17 cellular contexts compared by ENCODE assay signal in genomic region chr16:81543571-81543970, GRCh38.
A peak's percentile ranks its signal among the peaks of the same experiment; 100 is the strongest.
DNase-seq lines count a peak whose midpoint lies in the region; TF ChIP-seq lines count a peak whose summit lies in the region.
"Had no signal": no experiment of that assay in that cellular context is flagged by ENCODE, and none has a peak within 500 bp of the region (broad histone marks: within the 10 kb centered on the region; RNA-seq: fewer than 3 reads in every experiment).

No MANE protein-coding gene starts in this region.

- TF ChIP-seq CTCF in fibroblast of the aortic adventitia (IDR thresholded peaks at IDR 0.05; ENCODE audit: insufficient read depth, low read length), result no peak
- no peak for TF ChIP-seq CTCF in osteocyte (IDR thresholded peaks at IDR 0.05)

- no peak overlapping the region for H3K4me3 ChIP-seq in CD4-positive, alpha-beta memory T cell (ENCODE audit: low read length in 2 of 2)
- H3K4me3 ChIP-seq in fibroblast of the aortic adventitia (ENCODE audit: low read depth, low read length), result no peak overlapping the region
- H3K4me3 ChIP-seq: colonic mucosa, MG63, psoas muscle, tibial artery had no signal

- CTCF ChIA-PET in CD4-positive, alpha-beta memory T cell (lab: Charles Lee; ENCODE audit: partially characterized antibody), result no interaction called here

- H3K27me3 ChIP-seq in CD4-positive, alpha-beta memory T cell (ENCODE audit: insufficient read depth, low read length), result no peaks in the 10 kb centered on the region
- H3K27me3 ChIP-seq: colonic mucosa, MG63, tibial artery had no signal

- H3K27ac Mint-ChIP-seq in CD4-positive, alpha-beta memory T cell, result peak overlapping the region in 4 of 7 donors; percentile 10 to 66 (median 45)
- peak overlapping the region; percentile 86 for H3K27ac Mint-ChIP-seq in osteocyte (ENCODE audit: unreplicated experiment)
- H3K27ac Mint-ChIP-seq: activated T-helper 1 cell treated with anti-CD3 and anti-CD28 coated beads, Interleukin-12 subunit alpha, Interleukin-12 subunit beta, Interleukin-2, Interleukin-4 antibody, amounts not matched to agents 30 ng/mL and 10 ng/mL and 1 ng/mL, durations not matched to agents 14 hours and 24 hours and 36 hours had no signal

- H3K9me3 ChIP-seq in CD4-positive, alpha-beta memory T cell (ENCODE audit: control insufficient read depth in 1 of 2, low read length in 2 of 2), result no peaks in the 10 kb centered on the region
- H3K9me3 ChIP-seq: colonic mucosa, MG63, psoas muscle, tibial artery had no signal

- DNase-seq in CD4-positive, alpha-beta memory T cell, result no peak
- DNase-seq in M059J (ENCODE audit: low read depth), result peak; percentile 43
- DNase-seq in fibroblast of the aortic adventitia (ENCODE audit: low read depth), result peak; percentile 56
- DNase-seq in osteocyte (ENCODE audit: extremely low spot score, unreplicated experiment), result no peak
- DNase-seq in NCI-H2171 (lab: John Stamatoyannopoulos, UW), result no peak
- DNase-seq in activated CD4-positive, alpha-beta T cell treated with anti-CD3 and anti-CD28 coated beads, Interleukin-2, amount 50 U/mL, for 48 hours, result no peak
- no peak for DNase-seq in islet precursor cell
- DNase-seq: colonic mucosa, left ventricle myocardium superior, MG63, NCI-H1694 treated with DMSO at 0.1 percent for 48 hours, NCI-H226, psoas muscle, RPMI8226, tibial artery had no signal

- H3K9me3 Mint-ChIP-seq in CD4-positive, alpha-beta memory T cell, result peaks cover 0 to 2% (median 0%) of the 10 kb centered on the region in 8 donors
- no peaks in the 10 kb centered on the region for H3K9me3 Mint-ChIP-seq in osteocyte (ENCODE audit: unreplicated experiment)
- H3K9me3 Mint-ChIP-seq: activated T-helper 1 cell treated with anti-CD3 and anti-CD28 coated beads, Interleukin-12 subunit alpha, Interleukin-12 subunit beta, Interleukin-2, Interleukin-4 antibody, amounts not matched to agents 30 ng/mL and 10 ng/mL and 1 ng/mL, durations not matched to agents 14 hours and 24 hours and 36 hours had no signal

- peaks cover 0 to 4% of the 10 kb centered on the region in 2 donors for H3K36me3 Mint-ChIP-seq in CD4-positive, alpha-beta memory T cell
- no peaks in the 10 kb centered on the region for H3K36me3 Mint-ChIP-seq in osteocyte (ENCODE audit: unreplicated experiment)

- POLR2A ChIA-PET in CD4-positive, alpha-beta memory T cell (lab: Charles Lee; ENCODE audit: partially characterized antibody), result no interaction called here

- H3K36me3 ChIP-seq in CD4-positive, alpha-beta memory T cell (ENCODE audit: insufficient read depth, low read length), result no peaks in the 10 kb centered on the region
- H3K36me3 ChIP-seq: colonic mucosa, MG63, tibial artery had no signal

- no peaks in the 10 kb centered on the region for H3K27me3 Mint-ChIP-seq in CD4-positive, alpha-beta memory T cell
- no peaks in the 10 kb centered on the region for H3K27me3 Mint-ChIP-seq in osteocyte (ENCODE audit: unreplicated experiment)

- peaks cover 13% of the 10 kb centered on the region for H3K4me1 ChIP-seq in CD4-positive, alpha-beta memory T cell (ENCODE audit: insufficient read depth, low read length)
- H3K4me1 ChIP-seq: psoas muscle had no signal

- no peak overlapping the region for H3K4me3 Mint-ChIP-seq in CD4-positive, alpha-beta memory T cell
- no peak overlapping the region for H3K4me3 Mint-ChIP-seq in osteocyte (ENCODE audit: unreplicated experiment)
- H3K4me3 Mint-ChIP-seq: activated T-helper 1 cell treated with anti-CD3 and anti-CD28 coated beads, Interleukin-12 subunit alpha, Interleukin-12 subunit beta, Interleukin-2, Interleukin-4 antibody, amounts not matched to agents 30 ng/mL and 10 ng/mL and 1 ng/mL, durations not matched to agents 14 hours and 24 hours and 36 hours had no signal

- peaks cover 18 to 59% (median 38%) of the 10 kb centered on the region in 4 donors for H3K4me1 Mint-ChIP-seq in CD4-positive, alpha-beta memory T cell
- peaks cover 56% of the 10 kb centered on the region for H3K4me1 Mint-ChIP-seq in osteocyte (ENCODE audit: unreplicated experiment)

- no peak overlapping the region for H3K27ac ChIP-seq in CD4-positive, alpha-beta memory T cell (ENCODE audit: low read depth, low read length)
- H3K27ac ChIP-seq: C4-2B, colonic mucosa, psoas muscle, tibial artery had no signal

- intact Hi-C loops in CD4-positive, alpha-beta memory T cell (cut with micrococcal nuclease), result no loop called here

Comparison
In these comparisons a context has a peak if more than half of its experiments do, and no peak if none do; other contexts are left out.
1. DNase-seq: peak in M059J (single experiment) and fibroblast of the aortic adventitia (single experiment); none in CD4-positive, alpha-beta memory T cell (0 of 5), osteocyte (single experiment), NCI-H2171 (single experiment), activated CD4-positive, alpha-beta T cell treated with anti-CD3 and anti-CD28 coated beads, Interleukin-2, amount 50 U/mL, for 48 hours (0 of 2) and islet precursor cell (single experiment).